Comparison of ENCODE assay signal across 1 cellular context in the genomic region with DNA sequence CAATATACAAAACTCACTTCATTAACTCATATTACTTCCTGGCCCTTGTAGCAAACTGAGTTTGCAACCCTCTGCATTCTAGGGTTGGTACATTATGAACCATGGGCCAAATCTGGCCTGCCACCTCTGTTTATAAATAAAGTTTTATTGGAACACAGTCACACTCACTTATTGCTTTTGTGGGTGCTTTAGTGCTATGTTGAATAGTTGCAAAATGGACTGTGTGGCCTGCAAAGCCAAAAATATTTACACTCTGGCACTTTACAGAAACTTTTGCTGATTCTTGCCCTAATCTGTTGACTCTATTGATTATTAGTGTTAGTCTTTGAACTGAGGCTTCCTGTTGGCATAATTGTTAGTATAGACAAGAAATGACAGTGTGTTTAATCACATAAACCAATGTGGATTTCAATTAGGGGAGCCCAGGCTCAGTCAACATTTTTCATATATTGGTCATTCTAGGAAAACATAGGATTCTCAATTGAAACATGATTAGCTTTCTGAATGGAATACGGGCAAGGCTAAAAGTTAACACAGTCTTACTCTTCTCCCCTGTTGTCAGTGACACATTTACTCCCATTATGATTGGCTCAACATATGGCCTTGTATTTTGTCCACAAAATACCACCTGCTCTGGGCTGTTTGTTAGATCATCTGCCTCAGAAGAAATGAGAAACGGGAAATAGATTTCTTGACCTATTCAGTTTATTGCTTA.
TF ChIP-seq lines count a peak whose summit lies in the region.

No MANE protein-coding gene starts in this region.

TF ChIP-seq in HepG2, 621 proteins besides CTCF, POLR2A, EP300 and RAD21 (continued from another document and continues in another):
- TF ChIP-seq PPARG (CRISPR knock-in tag; conservative IDR thresholded peaks at IDR 0.05): peak; percentile 56; the same call in 1 of the 2 replicates
- peak; percentile 75; the same call in 1 of the 2 replicates for TF ChIP-seq GFI1 (CRISPR knock-in tag; IDR thresholded peaks at IDR 0.05; ENCODE audit: borderline replicate concordance)
- peak; percentile 21; the same call in 1 of the 2 replicates for TF ChIP-seq FOSL1 (CRISPR knock-in tag; IDR thresholded peaks at IDR 0.05; ENCODE audit: borderline replicate concordance)
- TF ChIP-seq, protein P1, sequence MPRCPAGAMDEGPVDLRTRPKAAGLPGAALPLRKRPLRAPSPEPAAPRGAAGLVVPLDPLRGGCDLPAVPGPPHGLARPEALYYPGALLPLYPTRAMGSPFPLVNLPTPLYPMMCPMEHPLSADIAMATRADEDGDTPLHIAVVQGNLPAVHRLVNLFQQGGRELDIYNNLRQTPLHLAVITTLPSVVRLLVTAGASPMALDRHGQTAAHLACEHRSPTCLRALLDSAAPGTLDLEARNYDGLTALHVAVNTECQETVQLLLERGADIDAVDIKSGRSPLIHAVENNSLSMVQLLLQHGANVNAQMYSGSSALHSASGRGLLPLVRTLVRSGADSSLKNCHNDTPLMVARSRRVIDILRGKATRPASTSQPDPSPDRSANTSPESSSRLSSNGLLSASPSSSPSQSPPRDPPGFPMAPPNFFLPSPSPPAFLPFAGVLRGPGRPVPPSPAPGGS (CRISPR knock-in tag; IDR thresholded peaks at IDR 0.05): no peak
- no peak for TF ChIP-seq NONO (IDR thresholded peaks at IDR 0.05)
- 0 out of 2 replicates have a peak, but pooled peaks have one; percentile 45 for TF ChIP-seq NONO (CRISPR knock-in tag; conservative IDR thresholded peaks at IDR 0.05)
- 0 out of 2 replicates have a peak, but pooled peaks have one; percentile 44 for TF ChIP-seq ZFP90 (CRISPR knock-in tag; IDR thresholded peaks at IDR 0.05; ENCODE audit: borderline replicate concordance)
- TF ChIP-seq ZFX (CRISPR knock-in tag; IDR thresholded peaks at IDR 0.05; ENCODE audit: low read depth): peak; percentile 42
- 0 out of 2 replicates have a peak, but pooled peaks have one; percentile 40 for TF ChIP-seq ZNF644 (CRISPR knock-in tag; IDR thresholded peaks at IDR 0.05; ENCODE audit: low read depth)
- TF ChIP-seq, protein P2, sequence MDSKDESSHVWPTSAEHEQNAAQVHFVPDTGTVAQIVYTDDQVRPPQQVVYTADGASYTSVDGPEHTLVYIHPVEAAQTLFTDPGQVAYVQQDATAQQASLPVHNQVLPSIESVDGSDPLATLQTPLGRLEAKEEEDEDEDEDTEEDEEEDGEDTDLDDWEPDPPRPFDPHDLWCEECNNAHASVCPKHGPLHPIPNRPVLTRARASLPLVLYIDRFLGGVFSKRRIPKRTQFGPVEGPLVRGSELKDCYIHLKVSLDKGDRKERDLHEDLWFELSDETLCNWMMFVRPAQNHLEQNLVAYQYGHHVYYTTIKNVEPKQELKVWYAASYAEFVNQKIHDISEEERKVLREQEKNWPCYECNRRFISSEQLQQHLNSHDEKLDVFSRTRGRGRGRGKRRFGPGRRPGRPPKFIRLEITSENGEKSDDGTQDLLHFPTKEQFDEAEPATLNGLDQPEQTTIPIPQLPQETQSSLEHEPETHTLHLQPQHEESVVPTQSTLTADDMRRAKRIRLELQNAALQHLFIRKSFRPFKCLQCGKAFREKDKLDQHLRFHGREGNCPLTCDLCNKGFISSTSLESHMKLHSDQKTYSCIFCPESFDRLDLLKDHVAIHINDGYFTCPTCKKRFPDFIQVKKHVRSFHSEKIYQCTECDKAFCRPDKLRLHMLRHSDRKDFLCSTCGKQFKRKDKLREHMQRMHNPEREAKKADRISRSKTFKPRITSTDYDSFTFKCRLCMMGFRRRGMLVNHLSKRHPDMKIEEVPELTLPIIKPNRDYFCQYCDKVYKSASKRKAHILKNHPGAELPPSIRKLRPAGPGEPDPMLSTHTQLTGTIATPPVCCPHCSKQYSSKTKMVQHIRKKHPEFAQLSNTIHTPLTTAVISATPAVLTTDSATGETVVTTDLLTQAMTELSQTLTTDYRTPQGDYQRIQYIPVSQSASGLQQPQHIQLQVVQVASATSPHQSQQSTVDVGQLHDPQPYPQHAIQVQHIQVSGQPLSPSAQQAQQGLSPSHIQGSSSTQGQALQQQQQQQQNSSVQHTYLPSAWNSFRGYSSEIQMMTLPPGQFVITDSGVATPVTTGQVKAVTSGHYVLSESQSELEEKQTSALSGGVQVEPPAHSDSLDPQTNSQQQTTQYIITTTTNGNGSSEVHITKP (CRISPR knock-in tag; IDR thresholded peaks at IDR 0.05; ENCODE audit: low read depth): no peak
- peak; percentile 49; the same call in 1 of the 2 replicates for TF ChIP-seq ZNF431 (CRISPR knock-in tag; IDR thresholded peaks at IDR 0.05; ENCODE audit: borderline replicate concordance, low read depth)
- peak; percentile 83 for TF ChIP-seq SMYD3 (CRISPR knock-in tag; IDR thresholded peaks at IDR 0.05)
- TF ChIP-seq, protein P3, sequence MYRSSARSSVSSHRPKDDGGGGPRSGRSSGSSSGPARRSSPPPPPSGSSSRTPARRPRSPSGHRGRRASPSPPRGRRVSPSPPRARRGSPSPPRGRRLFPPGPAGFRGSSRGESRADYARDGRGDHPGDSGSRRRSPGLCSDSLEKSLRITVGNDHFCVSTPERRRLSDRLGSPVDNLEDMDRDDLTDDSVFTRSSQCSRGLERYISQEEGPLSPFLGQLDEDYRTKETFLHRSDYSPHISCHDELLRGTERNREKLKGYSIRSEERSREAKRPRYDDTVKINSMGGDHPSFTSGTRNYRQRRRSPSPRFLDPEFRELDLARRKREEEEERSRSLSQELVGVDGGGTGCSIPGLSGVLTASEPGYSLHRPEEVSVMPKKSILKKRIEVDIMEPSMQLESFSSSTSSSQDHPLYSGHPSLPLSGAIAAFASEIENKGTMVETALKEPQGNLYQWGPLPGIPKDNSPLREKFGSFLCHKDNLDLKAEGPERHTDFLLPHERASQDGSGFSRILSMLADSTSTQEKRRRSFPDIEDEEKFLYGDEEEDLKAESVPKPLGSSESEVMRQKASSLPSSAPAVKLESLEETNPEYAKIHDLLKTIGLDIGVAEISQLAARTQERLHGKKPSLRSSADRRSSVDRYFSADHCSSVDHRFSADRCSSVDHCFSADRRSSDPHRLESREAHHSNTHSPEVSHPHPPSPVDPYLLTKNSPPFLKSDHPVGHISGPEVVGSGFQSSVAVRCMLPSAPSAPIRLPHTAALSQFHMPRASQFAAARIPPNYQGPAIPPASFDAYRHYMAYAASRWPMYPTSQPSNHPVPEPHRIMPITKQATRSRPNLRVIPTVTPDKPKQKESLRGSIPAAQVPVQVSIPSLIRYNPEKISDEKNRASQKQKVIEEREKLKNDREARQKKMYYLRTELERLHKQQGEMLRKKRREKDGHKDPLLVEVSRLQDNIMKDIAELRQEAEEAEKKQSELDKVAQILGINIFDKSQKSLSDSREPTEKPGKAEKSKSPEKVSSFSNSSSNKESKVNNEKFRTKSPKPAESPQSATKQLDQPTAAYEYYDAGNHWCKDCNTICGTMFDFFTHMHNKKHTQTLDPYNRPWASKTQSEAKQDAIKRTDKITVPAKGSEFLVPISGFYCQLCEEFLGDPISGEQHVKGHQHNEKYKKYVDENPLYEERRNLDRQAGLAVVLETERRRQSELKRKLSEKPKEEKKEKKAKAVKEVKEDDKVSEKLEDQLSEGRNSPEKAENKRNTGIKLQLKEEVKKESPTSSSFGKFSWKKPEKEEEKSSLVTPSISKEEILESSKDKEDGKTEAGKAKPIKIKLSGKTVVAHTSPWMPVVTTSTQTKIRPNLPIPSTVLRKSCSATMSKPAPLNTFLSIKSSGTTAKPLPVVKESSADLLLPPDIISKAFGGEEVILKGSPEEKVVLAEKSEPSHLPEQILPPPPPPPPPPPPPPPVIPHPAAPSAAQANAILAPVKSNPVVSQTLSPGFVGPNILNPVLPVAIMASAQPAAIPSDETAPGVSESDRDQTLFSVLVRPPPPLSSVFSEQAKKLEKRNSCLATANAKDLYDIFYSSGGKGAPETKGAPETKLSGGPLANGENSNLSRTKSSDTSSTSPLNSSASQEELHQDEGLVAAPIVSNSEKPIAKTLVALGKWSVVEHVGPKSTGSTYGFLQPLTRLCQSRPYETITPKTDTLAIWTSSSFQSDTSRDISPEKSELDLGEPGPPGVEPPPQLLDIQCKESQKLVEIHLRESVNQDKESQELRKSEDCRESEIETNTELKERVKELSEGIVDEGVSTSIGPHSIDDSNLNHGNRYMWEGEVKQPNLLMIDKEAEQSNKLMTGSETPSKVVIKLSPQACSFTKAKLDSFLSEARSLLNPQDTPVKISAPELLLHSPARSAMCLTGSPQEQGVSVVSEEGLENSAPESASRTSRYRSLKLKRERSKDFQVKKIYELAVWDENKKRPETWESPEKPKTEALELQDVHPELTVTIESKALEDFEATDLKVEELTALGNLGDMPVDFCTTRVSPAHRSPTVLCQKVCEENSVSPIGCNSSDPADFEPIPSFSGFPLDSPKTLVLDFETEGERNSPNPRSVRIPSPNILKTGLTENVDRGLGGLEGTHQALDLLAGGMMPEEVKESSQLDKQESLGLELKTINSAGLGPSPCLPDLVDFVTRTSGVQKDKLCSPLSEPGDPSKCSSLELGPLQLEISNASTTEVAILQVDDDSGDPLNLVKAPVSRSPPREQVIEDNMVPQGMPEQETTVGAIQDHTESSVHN (CRISPR knock-in tag; IDR thresholded peaks at IDR 0.05): no peak
- TF ChIP-seq ZNF709 (CRISPR knock-in tag; IDR thresholded peaks at IDR 0.05): no peak
- TF ChIP-seq SAP130 (CRISPR knock-in tag; IDR thresholded peaks at IDR 0.05; ENCODE audit: low read depth): peak; percentile 54
- no peak for TF ChIP-seq ARHGAP35 (CRISPR knock-in tag; IDR thresholded peaks at IDR 0.05; ENCODE audit: borderline replicate concordance)
- TF ChIP-seq ELF1 (CRISPR knock-in tag; IDR thresholded peaks at IDR 0.05): peak; percentile 64
- TF ChIP-seq, protein P4, sequence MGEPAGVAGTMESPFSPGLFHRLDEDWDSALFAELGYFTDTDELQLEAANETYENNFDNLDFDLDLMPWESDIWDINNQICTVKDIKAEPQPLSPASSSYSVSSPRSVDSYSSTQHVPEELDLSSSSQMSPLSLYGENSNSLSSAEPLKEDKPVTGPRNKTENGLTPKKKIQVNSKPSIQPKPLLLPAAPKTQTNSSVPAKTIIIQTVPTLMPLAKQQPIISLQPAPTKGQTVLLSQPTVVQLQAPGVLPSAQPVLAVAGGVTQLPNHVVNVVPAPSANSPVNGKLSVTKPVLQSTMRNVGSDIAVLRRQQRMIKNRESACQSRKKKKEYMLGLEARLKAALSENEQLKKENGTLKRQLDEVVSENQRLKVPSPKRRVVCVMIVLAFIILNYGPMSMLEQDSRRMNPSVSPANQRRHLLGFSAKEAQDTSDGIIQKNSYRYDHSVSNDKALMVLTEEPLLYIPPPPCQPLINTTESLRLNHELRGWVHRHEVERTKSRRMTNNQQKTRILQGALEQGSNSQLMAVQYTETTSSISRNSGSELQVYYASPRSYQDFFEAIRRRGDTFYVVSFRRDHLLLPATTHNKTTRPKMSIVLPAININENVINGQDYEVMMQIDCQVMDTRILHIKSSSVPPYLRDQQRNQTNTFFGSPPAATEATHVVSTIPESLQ (CRISPR knock-in tag; conservative IDR thresholded peaks at IDR 0.05): 0 out of 2 replicates have a peak, but pooled peaks have one; percentile 24
- TF ChIP-seq ZNF430 (CRISPR knock-in tag; IDR thresholded peaks at IDR 0.05): peak; percentile 74; the same call in 1 of the 2 replicates
- peak; percentile 62; the same call in 1 of the 2 replicates for TF ChIP-seq KLF6 (CRISPR knock-in tag; IDR thresholded peaks at IDR 0.05)
- TF ChIP-seq, protein P5, sequence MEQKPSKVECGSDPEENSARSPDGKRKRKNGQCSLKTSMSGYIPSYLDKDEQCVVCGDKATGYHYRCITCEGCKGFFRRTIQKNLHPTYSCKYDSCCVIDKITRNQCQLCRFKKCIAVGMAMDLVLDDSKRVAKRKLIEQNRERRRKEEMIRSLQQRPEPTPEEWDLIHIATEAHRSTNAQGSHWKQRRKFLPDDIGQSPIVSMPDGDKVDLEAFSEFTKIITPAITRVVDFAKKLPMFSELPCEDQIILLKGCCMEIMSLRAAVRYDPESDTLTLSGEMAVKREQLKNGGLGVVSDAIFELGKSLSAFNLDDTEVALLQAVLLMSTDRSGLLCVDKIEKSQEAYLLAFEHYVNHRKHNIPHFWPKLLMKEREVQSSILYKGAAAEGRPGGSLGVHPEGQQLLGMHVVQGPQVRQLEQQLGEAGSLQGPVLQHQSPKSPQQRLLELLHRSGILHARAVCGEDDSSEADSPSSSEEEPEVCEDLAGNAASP (CRISPR knock-in tag; IDR thresholded peaks at IDR 0.05; ENCODE audit: borderline replicate concordance): peak; percentile 72
- TF ChIP-seq THAP11 (CRISPR knock-in tag; IDR thresholded peaks at IDR 0.05): peak; percentile 51
- TF ChIP-seq SETDB1 (CRISPR knock-in tag; IDR thresholded peaks at IDR 0.05; ENCODE audit: borderline replicate concordance): peak; percentile 97
- no peak for TF ChIP-seq SP1 (IDR thresholded peaks at IDR 0.05)
- TF ChIP-seq SP1 (CRISPR knock-in tag; IDR thresholded peaks at IDR 0.05): no peak
- 0 out of 2 replicates have a peak, but pooled peaks have one; percentile 64 for TF ChIP-seq RCOR2 (CRISPR knock-in tag; IDR thresholded peaks at IDR 0.05)
- TF ChIP-seq, protein P6, sequence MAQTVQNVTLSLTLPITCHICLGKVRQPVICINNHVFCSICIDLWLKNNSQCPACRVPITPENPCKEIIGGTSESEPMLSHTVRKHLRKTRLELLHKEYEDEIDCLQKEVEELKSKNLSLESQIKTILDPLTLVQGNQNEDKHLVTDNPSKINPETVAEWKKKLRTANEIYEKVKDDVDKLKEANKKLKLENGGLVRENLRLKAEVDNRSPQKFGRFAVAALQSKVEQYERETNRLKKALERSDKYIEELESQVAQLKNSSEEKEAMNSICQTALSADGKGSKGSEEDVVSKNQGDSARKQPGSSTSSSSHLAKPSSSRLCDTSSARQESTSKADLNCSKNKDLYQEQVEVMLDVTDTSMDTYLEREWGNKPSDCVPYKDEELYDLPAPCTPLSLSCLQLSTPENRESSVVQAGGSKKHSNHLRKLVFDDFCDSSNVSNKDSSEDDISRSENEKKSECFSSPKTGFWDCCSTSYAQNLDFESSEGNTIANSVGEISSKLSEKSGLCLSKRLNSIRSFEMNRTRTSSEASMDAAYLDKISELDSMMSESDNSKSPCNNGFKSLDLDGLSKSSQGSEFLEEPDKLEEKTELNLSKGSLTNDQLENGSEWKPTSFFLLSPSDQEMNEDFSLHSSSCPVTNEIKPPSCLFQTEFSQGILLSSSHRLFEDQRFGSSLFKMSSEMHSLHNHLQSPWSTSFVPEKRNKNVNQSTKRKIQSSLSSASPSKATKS (CRISPR knock-in tag; IDR thresholded peaks at IDR 0.05): peak; percentile 64; the same call in 1 of the 2 replicates
- peak; percentile 78 for TF ChIP-seq ZMYM2 (CRISPR knock-in tag; IDR thresholded peaks at IDR 0.05)
- peak in 1 of 2 experiments; percentile 88; a peak in 2 of 4 replicates for TF ChIP-seq KLF16 (CRISPR knock-in tag; IDR thresholded peaks at IDR 0.05)
- TF ChIP-seq, protein P7, sequence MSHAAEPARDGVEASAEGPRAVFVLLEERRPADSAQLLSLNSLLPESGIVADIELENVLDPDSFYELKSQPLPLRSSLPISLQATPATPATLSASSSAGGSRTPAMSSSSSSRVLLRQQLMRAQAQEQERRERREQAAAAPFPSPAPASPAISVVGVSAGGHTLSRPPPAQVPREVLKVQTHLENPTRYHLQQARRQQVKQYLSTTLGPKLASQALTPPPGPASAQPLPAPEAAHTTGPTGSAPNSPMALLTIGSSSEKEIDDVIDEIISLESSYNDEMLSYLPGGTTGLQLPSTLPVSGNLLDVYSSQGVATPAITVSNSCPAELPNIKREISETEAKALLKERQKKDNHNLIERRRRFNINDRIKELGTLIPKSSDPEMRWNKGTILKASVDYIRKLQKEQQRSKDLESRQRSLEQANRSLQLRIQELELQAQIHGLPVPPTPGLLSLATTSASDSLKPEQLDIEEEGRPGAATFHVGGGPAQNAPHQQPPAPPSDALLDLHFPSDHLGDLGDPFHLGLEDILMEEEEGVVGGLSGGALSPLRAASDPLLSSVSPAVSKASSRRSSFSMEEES (CRISPR knock-in tag; IDR thresholded peaks at IDR 0.05): peak; percentile 53; the same call in 1 of the 2 replicates
- TF ChIP-seq REPIN1 (CRISPR knock-in tag; IDR thresholded peaks at IDR 0.05; ENCODE audit: borderline replicate concordance, low read depth): peak; percentile 46; the same call in 1 of the 2 replicates
- no peak for TF ChIP-seq ATF7-NPFF (CRISPR knock-in tag; IDR thresholded peaks at IDR 0.05; ENCODE audit: low read depth)
